28 cellular contexts compared by ENCODE assay signal in the genomic region with DNA sequence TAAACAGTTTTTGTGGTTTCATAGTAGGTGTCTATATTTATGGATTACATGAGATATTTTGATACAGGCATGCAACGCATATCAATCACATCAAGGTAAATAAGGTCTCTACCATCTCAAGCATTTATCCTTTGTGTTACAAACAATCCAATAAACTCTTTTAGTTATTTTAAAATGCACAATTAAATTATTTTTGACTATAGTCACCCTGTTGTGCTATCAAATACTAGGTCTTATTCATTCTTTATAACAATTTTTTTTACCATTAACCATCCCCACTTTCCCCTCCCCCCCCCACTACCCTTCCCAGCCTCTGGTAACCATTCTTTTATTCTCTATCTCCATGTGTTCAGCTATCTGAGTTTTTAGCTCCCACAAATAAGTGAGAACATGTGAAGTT.
"Had no signal": no experiment of that assay in that cellular context is flagged by ENCODE, and none has a peak within 500 bp of the region (broad histone marks: within the 10 kb centered on the region; RNA-seq: fewer than 3 reads in every experiment).

No MANE protein-coding gene starts in this region.

- DNase-seq: stimulated activated CD4-positive, alpha-beta T cell treated with anti-CD3 and anti-CD28 coated beads, Interleukin-2, amount 100 ng/mL, for 48 hours; stimulated activated CD4-positive, alpha-beta T cell treated with anti-CD3 and anti-CD28 coated beads, Interleukin-4, amount 100 ng/mL, for 1 hour; stimulated activated CD4-positive, alpha-beta T cell treated with anti-CD3 and anti-CD28 coated beads, Interleukin-4, amount 100 ng/mL, for 24 hours; stimulated activated CD4-positive, alpha-beta T cell treated with anti-CD3 and anti-CD28 coated beads, Interleukin-4, amount 100 ng/mL, for 4 hours; stimulated activated CD8-positive, alpha-beta memory T cell treated with anti-CD3 and anti-CD28 coated beads, Interleukin-4, amount 100 ng/mL, for 48 hours; stimulated activated naive B cell treated with anti-CD40 and anti-IgM and Interleukin-4, amounts not matched to agents 10 μg/mL and 1 μg/mL and 100 μg/mL, for 72 hours; stimulated activated naive CD4-positive, alpha-beta T cell treated with Interleukin-2 at 50 U/mL for 16 hours; stimulated activated naive CD8-positive, alpha-beta T cell treated with anti-CD3 and anti-CD28 coated beads, Interleukin-15, amount 100 ng/mL, for 72 hours; stimulated activated naive CD8-positive, alpha-beta T cell treated with anti-CD3 and anti-CD28 coated beads, Interleukin-15, Interleukin-2, amounts not matched to agents 100 U/mL and 50 U/mL, for 24 hours; stomach; substantia nigra; testis; thyroid gland; tibial artery; transverse colon; trophoblast cell; upper lobe of left lung; upper lobe of right lung; uterus had no signal

- H3K36me3 ChIP-seq: stomach, suprapubic skin, thoracic aorta, thyroid gland, tibial artery, tibial nerve, transverse colon, upper lobe of left lung, upper lobe of right lung, uterus, vagina had no signal

- H3K4me3 ChIP-seq: stomach, suprapubic skin, testis, thoracic aorta, thyroid gland, tibial artery, tibial nerve, transverse colon, upper lobe of left lung, upper lobe of right lung, uterus, vagina had no signal

- H3K4me1 Mint-ChIP-seq: stimulated activated effector memory CD8-positive, alpha-beta T cell treated with anti-CD3 and anti-CD28 coated beads, Interleukin-12 subunit alpha, Interleukin-12 subunit beta, amount 100 ng/mL, for 72 hours; stimulated activated memory B cell treated with anti-CD40 and anti-IgM and Interleukin-4, amounts not matched to agents 10 μg/mL and 1 μg/mL and 100 μg/mL, for 72 hours; stimulated activated naive B cell treated with anti-CD40 and anti-IgM and Interleukin-4, amounts not matched to agents 10 μg/mL and 1 μg/mL and 100 μg/mL, for 72 hours had no signal

- H3K4me3 Mint-ChIP-seq: stimulated activated effector memory CD8-positive, alpha-beta T cell treated with anti-CD3 and anti-CD28 coated beads, Interleukin-12 subunit alpha, Interleukin-12 subunit beta, amount 100 ng/mL, for 72 hours; stimulated activated memory B cell treated with anti-CD40 and anti-IgM and Interleukin-4, amounts not matched to agents 10 μg/mL and 1 μg/mL and 100 μg/mL, for 72 hours; stimulated activated naive B cell treated with anti-CD40 and anti-IgM and Interleukin-4, amounts not matched to agents 10 μg/mL and 1 μg/mL and 100 μg/mL, for 72 hours; stimulated activated naive CD8-positive, alpha-beta T cell treated with anti-CD3 and anti-CD28 coated beads, Interleukin-15, amount 100 ng/mL, for 72 hours; stimulated activated naive CD8-positive, alpha-beta T cell treated with anti-CD3 and anti-CD28 coated beads, Interleukin-15, Interleukin-2, amounts not matched to agents 100 ng/mL and 50 ng/mL, for 24 hours; type B pancreatic cell had no signal

- H3K36me3 Mint-ChIP-seq: stimulated activated effector memory CD8-positive, alpha-beta T cell treated with anti-CD3 and anti-CD28 coated beads, Interleukin-12 subunit alpha, Interleukin-12 subunit beta, amount 100 ng/mL, for 72 hours; stimulated activated memory B cell treated with anti-CD40 and anti-IgM and Interleukin-4, amounts not matched to agents 10 μg/mL and 1 μg/mL and 100 μg/mL, for 72 hours; stimulated activated naive B cell treated with anti-CD40 and anti-IgM and Interleukin-4, amounts not matched to agents 10 μg/mL and 1 μg/mL and 100 μg/mL, for 72 hours; type B pancreatic cell had no signal

- FAIRE-seq: urothelium cell line had no signal

- H3K4me1 ChIP-seq: stomach, suprapubic skin, testis, thyroid gland, tibial artery, tibial nerve, transverse colon, upper lobe of left lung, upper lobe of right lung, uterus, vagina had no signal

- H3K27ac Mint-ChIP-seq: stimulated activated effector memory CD8-positive, alpha-beta T cell treated with anti-CD3 and anti-CD28 coated beads, Interleukin-12 subunit alpha, Interleukin-12 subunit beta, amount 100 ng/mL, for 72 hours; stimulated activated memory B cell treated with anti-CD40 and anti-IgM and Interleukin-4, amounts not matched to agents 10 μg/mL and 1 μg/mL and 100 μg/mL, for 72 hours; stimulated activated naive B cell treated with anti-CD40 and anti-IgM and Interleukin-4, amounts not matched to agents 10 μg/mL and 1 μg/mL and 100 μg/mL, for 72 hours; stimulated activated naive CD8-positive, alpha-beta T cell treated with anti-CD3 and anti-CD28 coated beads, Interleukin-15, amount 100 ng/mL, for 72 hours; stimulated activated naive CD8-positive, alpha-beta T cell treated with anti-CD3 and anti-CD28 coated beads, Interleukin-15, Interleukin-2, amounts not matched to agents 100 ng/mL and 50 ng/mL, for 24 hours; type B pancreatic cell had no signal

- H3K27me3 Mint-ChIP-seq: stimulated activated memory B cell treated with anti-CD40 and anti-IgM and Interleukin-4, amounts not matched to agents 10 μg/mL and 1 μg/mL and 100 μg/mL, for 72 hours; stimulated activated naive B cell treated with anti-CD40 and anti-IgM and Interleukin-4, amounts not matched to agents 10 μg/mL and 1 μg/mL and 100 μg/mL, for 72 hours; stimulated activated naive CD8-positive, alpha-beta T cell treated with anti-CD3 and anti-CD28 coated beads, Interleukin-15, amount 100 ng/mL, for 72 hours; stimulated activated naive CD8-positive, alpha-beta T cell treated with anti-CD3 and anti-CD28 coated beads, Interleukin-15, Interleukin-2, amounts not matched to agents 100 ng/mL and 50 ng/mL, for 24 hours had no signal

- H3K9me3 Mint-ChIP-seq: type B pancreatic cell had no signal

- H3K27me3 ChIP-seq: stomach, suprapubic skin, testis, thyroid gland, tibial artery, tibial nerve, transverse colon, upper lobe of left lung, upper lobe of right lung, uterus, vagina had no signal

- H3K27ac ChIP-seq: stomach, suprapubic skin, testis, thoracic aorta, thyroid gland, tibial artery, tibial nerve, transverse colon, upper lobe of left lung, upper lobe of right lung, uterus, vagina had no signal

- H3K9me3 ChIP-seq: testis, thoracic aorta, thyroid gland, tibial nerve, upper lobe of left lung, upper lobe of right lung, uterus, vagina had no signal

- ATAC-seq: stimulated activated effector memory CD8-positive, alpha-beta T cell treated with anti-CD3 and anti-CD28 coated beads, Interleukin-12 subunit alpha, Interleukin-12 subunit beta, amount 100 ng/mL, for 72 hours; stimulated activated memory B cell treated with anti-CD40 and anti-IgM and Interleukin-4, amounts not matched to agents 10 μg/mL and 1 μg/mL and 100 μg/mL, for 72 hours; stimulated activated naive B cell treated with anti-CD40 and anti-IgM and Interleukin-4, amounts not matched to agents 10 μg/mL and 1 μg/mL and 100 μg/mL, for 72 hours; stimulated activated naive CD8-positive, alpha-beta T cell treated with anti-CD3 and anti-CD28 coated beads, Interleukin-15, amount 100 ng/mL, for 72 hours; stimulated activated naive CD8-positive, alpha-beta T cell treated with anti-CD3 and anti-CD28 coated beads, Interleukin-15, Interleukin-2, amounts not matched to agents 100 U/mL and 50 U/mL, for 24 hours; upper lobe of right lung had no signal
